21 cellular contexts compared by ENCODE assay signal in the genomic region with DNA sequence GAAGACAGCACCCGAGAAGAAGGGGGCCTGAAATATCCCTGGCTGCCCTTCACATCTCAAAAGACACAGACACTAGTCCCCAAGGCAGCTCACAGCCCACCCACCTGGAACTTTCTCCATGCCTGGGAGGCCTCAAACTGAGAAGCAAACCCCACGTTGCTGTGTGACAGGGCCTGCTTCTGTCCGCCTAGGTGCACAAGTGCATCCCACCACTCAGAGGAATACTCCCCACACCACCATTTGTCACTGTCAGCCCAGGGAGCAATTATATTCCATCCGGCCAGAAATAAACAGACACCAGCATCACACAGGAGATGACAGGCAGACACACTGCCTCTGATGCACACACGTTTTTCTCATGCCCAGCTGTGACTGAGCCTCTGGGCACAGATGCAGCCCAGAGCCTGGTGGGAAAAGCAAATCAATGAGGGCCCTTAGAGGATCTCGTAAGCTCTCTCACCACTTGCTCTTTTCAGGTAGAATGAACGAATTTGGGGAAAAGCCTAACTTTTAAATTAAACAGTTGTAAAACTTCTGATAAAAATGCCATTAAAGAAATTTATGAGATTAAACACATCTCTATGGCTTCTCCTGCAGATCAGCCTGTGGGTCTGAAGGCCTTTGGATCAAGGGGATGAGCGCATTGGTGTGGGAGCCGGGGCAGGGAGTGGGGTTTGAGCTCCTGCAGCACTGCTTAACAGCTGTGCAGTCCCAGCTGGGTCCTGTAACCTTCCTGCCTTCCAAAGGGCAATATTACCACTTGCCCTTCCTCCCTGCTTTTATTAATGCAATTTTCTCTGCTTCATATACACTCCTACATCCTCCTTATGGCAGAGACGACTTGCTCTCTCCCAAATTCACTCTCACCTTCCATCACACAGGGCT.
"Had no signal": no experiment of that assay in that cellular context is flagged by ENCODE, and none has a peak within 500 bp of the region (broad histone marks: within the 10 kb centered on the region; RNA-seq: fewer than 3 reads in every experiment).

No MANE protein-coding gene starts in this region.

- FAIRE-seq: kidney, small intestine had no signal

- H3K27ac ChIP-seq: esophagus squamous epithelium, left lung, ovary, right lobe of liver, thoracic aorta, transverse colon, upper lobe of right lung, uterus had no signal

- H3K27me3 ChIP-seq: esophagus squamous epithelium, left lung, ovary, right lobe of liver, transverse colon, upper lobe of right lung, uterus had no signal

- H3K4me3 ChIP-seq: esophagus squamous epithelium, left lung, mucosa of descending colon, ovary, right lobe of liver, thoracic aorta, transverse colon, upper lobe of right lung, uterus had no signal

- H3K9me3 ChIP-seq: esophagus squamous epithelium, left lung, mucosa of descending colon, ovary, right lobe of liver, thoracic aorta, transverse colon, upper lobe of right lung, uterus had no signal

- H3K36me3 ChIP-seq: esophagus squamous epithelium, left lung, ovary, right lobe of liver, thoracic aorta, transverse colon, upper lobe of right lung, uterus had no signal

- DNase-seq: cerebellar nuclear complex; cortex of kidney; effector CD4-positive, alpha-beta T cell; esophagus squamous epithelium; foreskin melanocyte; kidney; left lung; mesenchymal stem cell; mucosa of descending colon; naive B cell; nucleus accumbens; ovary; right lobe of liver; small intestine; stimulated activated CD4-positive, alpha-beta T cell treated with anti-CD3 and anti-CD28 coated beads, Interleukin-15, amount 100 ng/mL, for 24 hours; stimulated activated CD4-positive, alpha-beta T cell treated with anti-CD3 and anti-CD28 coated beads, Interleukin-2, amount 100 ng/mL, for 48 hours; stimulated activated naive B cell treated with anti-CD40 and anti-IgM and Interleukin-4, amounts not matched to agents 10 μg/mL and 1 μg/mL and 100 μg/mL, for 72 hours; transverse colon; upper lobe of right lung; uterus had no signal

- H3K4me1 ChIP-seq: esophagus squamous epithelium, left lung, right lobe of liver, transverse colon, upper lobe of right lung, uterus had no signal
